In genomic region chr2:126942427-126943203, GRCh38 we compare ENCODE assay signal across 30 cellular contexts. TPM values are rescaled to one million over a fixed set of nuclear protein-coding genes. Genes with fewer than 3 reads are reported as not detected.
"Had no signal": no experiment of that assay in that cellular context is flagged by ENCODE, and none has a peak within 500 bp of the region (broad histone marks: within the 10 kb centered on the region; RNA-seq: fewer than 3 reads in every experiment).

No MANE protein-coding gene starts in this region.

- H3K4me1 ChIP-seq: breast epithelium, heart left ventricle, left ventricle myocardium inferior, right lobe of liver had no signal

- ATAC-seq: esophagus mucosa, heart left ventricle, right lobe of liver had no signal

- H3K4me3 Mint-ChIP-seq: activated CD4-positive, alpha-beta memory T cell treated with anti-CD3 and anti-CD28 coated beads for 36 hours; nephron had no signal

- H3K36me3 ChIP-seq: breast epithelium, heart left ventricle, left ventricle myocardium inferior, ovary, right lobe of liver, transverse colon had no signal

- H3K9me3 ChIP-seq: breast epithelium, heart left ventricle, left ventricle myocardium inferior, ovary, right lobe of liver had no signal

- DNase-seq: activated CD4-positive, alpha-beta memory T cell treated with anti-CD3 and anti-CD28 coated beads for 36 hours; activated CD4-positive, alpha-beta T cell treated with anti-CD3 and anti-CD28 coated beads for 48 hours; activated CD8-positive, alpha-beta memory T cell treated with anti-CD3 and anti-CD28 coated beads, Interleukin-2, amount 50 U/mL, for 4 hours; activated gamma-delta T cell treated with Interleukin-2 at 50 U/mL for 16 hours; activated naive CD4-positive, alpha-beta T cell treated with anti-CD3 and anti-CD28 coated beads, Interleukin-2, amount 50 U/mL, for 16 hours; activated T-cell treated with anti-CD3 and anti-CD28 coated beads, Interleukin-2, amount 50 U/mL, for 1 hour; amygdala; central memory CD4-positive, alpha-beta T cell; foreskin fibroblast; heart left ventricle; islet precursor cell; left ventricle myocardium inferior; ovary; right lobe of liver; stimulated activated CD4-positive, alpha-beta T cell treated with anti-CD3 and anti-CD28 coated beads, Interleukin-2, amount 100 ng/mL, for 48 hours; stimulated activated naive CD4-positive, alpha-beta T cell treated with Interleukin-2 at 50 U/mL for 16 hours; T-helper 1 cell; transverse colon had no signal

- H3K27me3 ChIP-seq: ovary, right lobe of liver, transverse colon had no signal

- H3K27ac Mint-ChIP-seq: activated CD4-positive, alpha-beta memory T cell treated with anti-CD3 and anti-CD28 coated beads for 36 hours; progenitor cell of endocrine pancreas had no signal

- H3K4me3 ChIP-seq: breast epithelium, heart left ventricle, left ventricle myocardium inferior, lung, ovary, right lobe of liver, transverse colon had no signal

- H3K27ac ChIP-seq: breast epithelium, heart left ventricle, left ventricle myocardium inferior, ovary, right lobe of liver, transverse colon had no signal

- H3K36me3 Mint-ChIP-seq: activated CD4-positive, alpha-beta memory T cell treated with anti-CD3 and anti-CD28 coated beads for 36 hours had no signal

RNA-seq across cellular contexts. Expression of gene TEX51, which starts 43.9 kb away (rescaled TPM):
- total RNA-seq: activated CD4-positive, alpha-beta memory T cell treated with anti-CD3 and anti-CD28 coated beads for 36 hours; activated CD8-positive, alpha-beta memory T cell treated with anti-CD3 and anti-CD28 coated beads for 36 hours; breast epithelium; esophagus mucosa; heart left ventricle; left ventricle myocardium inferior; lung; mesenteric fat pad; mucosa of gallbladder; ovary; progenitor cell of endocrine pancreas; renal cortical epithelial cell; skeletal muscle tissue; temporal lobe; transverse colon; urinary bladder had no signal
- polyA plus RNA-seq: heart left ventricle, lung, ovary, urinary bladder had no signal
